1 cellular context compared by ENCODE assay signal in genomic region chr16:2981177-2981898, GRCh38.
TF ChIP-seq lines count a peak whose summit lies in the region.

No MANE protein-coding gene starts in this region.

TF ChIP-seq in GM12878, 131 proteins besides CTCF, POLR2A, EP300 and RAD21:
- no peak for TF ChIP-seq MTA2 (IDR thresholded peaks at IDR 0.05; ENCODE audit: low read depth)
- no peak for TF ChIP-seq TCF12 (IDR thresholded peaks at IDR 0.05; ENCODE audit: low read depth, low read length)
- TF ChIP-seq NFYA (IDR thresholded peaks at IDR 0.05; ENCODE audit: borderline replicate concordance, low read depth, low read length): no peak
- TF ChIP-seq SMC3 (IDR thresholded peaks at IDR 0.05; ENCODE audit: borderline replicate concordance, low read length): no peak
- TF ChIP-seq RB1 (IDR thresholded peaks at IDR 0.05; ENCODE audit: borderline replicate concordance): no peak
- no peak for TF ChIP-seq ZSCAN29 (IDR thresholded peaks at IDR 0.05)
- TF ChIP-seq HDAC2 (IDR thresholded peaks at IDR 0.05): no peak
- no peak for TF ChIP-seq NBN (IDR thresholded peaks at IDR 0.05)
- TF ChIP-seq ATF2 (IDR thresholded peaks at IDR 0.05; ENCODE audit: low read length): no peak
- TF ChIP-seq GATAD2B (conservative IDR thresholded peaks at IDR 0.05; ENCODE audit: low read depth): no peak
- TF ChIP-seq CHD4 (IDR thresholded peaks at IDR 0.05): no peak
- no peak for TF ChIP-seq ZNF384 (IDR thresholded peaks at IDR 0.05; ENCODE audit: borderline replicate concordance, low read depth, low read length)
- no peak for TF ChIP-seq BCL11A (IDR thresholded peaks at IDR 0.05; ENCODE audit: low read depth, low read length)
